8 cellular contexts compared by ENCODE assay signal in genomic region chrX:107710617-107711391, GRCh38.
DNase-seq lines count a peak whose midpoint lies in the region; ATAC-seq and TF ChIP-seq lines count a peak whose summit lies in the region.

No MANE protein-coding gene starts in this region.

- intact Hi-C loops in tibial artery (cut with DNase I; ENCODE audit: low total_unique reads): loop anchor here (5.0 kb wide), 1 partner anchor 34 kb away; no protein-coding TSS in a partner anchor

- peak overlapping the region; percentile 50 for H3K27ac ChIP-seq in ectodermal cell (ENCODE audit: insufficient read depth, low read depth, low read length, poor library complexity, severe bottlenecking)
- peak overlapping the region; percentile 97 to 99 for H3K27ac ChIP-seq in tibial artery

- H3K36me3 ChIP-seq in ectodermal cell (ENCODE audit: control insufficient read depth, insufficient read depth, low read length): no peaks in the 10 kb centered on the region
- H3K36me3 ChIP-seq in tibial artery: peaks cover 28% of the 10 kb centered on the region in 3 donors

- peak; percentile 91 for DNase-seq in ELR (ENCODE audit: low read depth)
- DNase-seq in HPDE6-E6E7 (ENCODE audit: extremely low spot score): peak; percentile 83
- DNase-seq in T-helper 9 cell: peak; percentile 35
- DNase-seq in mesenteric fat pad (ENCODE audit: low spot score): peak; percentile 53
- DNase-seq in tibial artery: peak; percentile 66 to 72
- no peak for DNase-seq in HuH-7.5 (ENCODE audit: low spot score)

- no peak for TF ChIP-seq CTCF in tibial artery (IDR thresholded peaks at IDR 0.05)

- H3K27me3 ChIP-seq in ectodermal cell (ENCODE audit: control insufficient read depth, insufficient read depth, low read length, poor library complexity, severe bottlenecking): peaks cover 6% of the 10 kb centered on the region
- no peaks in the 10 kb centered on the region for H3K27me3 ChIP-seq in tibial artery

- H3K4me3 ChIP-seq in ectodermal cell (ENCODE audit: insufficient read depth, low read depth, low read length): no peak overlapping the region
- peak overlapping the region in 1 of 2 donors; percentile 86 for H3K4me3 ChIP-seq in tibial artery

- H3K4me1 ChIP-seq in ectodermal cell (ENCODE audit: control insufficient read depth, insufficient read depth, low read length) (no peaks in the 10 kb centered on the region), tibial artery (peaks cover 0 to 35% (median 6%) of the 10 kb centered on the region in 4 donors)

- peak; percentile 97 for ATAC-seq in GM21526 (IDR thresholded peaks at IDR 0.05; ENCODE audit: low FRiP score, unreplicated experiment)

- WGBS in ectodermal cell, 2 experiments: 49 to 69% methylated on average over 6 to 7 of the region's 7 CpGs

- H3K9me3 ChIP-seq in ectodermal cell (ENCODE audit: control insufficient read depth, low read length) (no peaks in the 10 kb centered on the region), tibial artery (no peaks in the 10 kb centered on the region)
